ENCODE assay signal across 13 cellular contexts in the genomic region with DNA sequence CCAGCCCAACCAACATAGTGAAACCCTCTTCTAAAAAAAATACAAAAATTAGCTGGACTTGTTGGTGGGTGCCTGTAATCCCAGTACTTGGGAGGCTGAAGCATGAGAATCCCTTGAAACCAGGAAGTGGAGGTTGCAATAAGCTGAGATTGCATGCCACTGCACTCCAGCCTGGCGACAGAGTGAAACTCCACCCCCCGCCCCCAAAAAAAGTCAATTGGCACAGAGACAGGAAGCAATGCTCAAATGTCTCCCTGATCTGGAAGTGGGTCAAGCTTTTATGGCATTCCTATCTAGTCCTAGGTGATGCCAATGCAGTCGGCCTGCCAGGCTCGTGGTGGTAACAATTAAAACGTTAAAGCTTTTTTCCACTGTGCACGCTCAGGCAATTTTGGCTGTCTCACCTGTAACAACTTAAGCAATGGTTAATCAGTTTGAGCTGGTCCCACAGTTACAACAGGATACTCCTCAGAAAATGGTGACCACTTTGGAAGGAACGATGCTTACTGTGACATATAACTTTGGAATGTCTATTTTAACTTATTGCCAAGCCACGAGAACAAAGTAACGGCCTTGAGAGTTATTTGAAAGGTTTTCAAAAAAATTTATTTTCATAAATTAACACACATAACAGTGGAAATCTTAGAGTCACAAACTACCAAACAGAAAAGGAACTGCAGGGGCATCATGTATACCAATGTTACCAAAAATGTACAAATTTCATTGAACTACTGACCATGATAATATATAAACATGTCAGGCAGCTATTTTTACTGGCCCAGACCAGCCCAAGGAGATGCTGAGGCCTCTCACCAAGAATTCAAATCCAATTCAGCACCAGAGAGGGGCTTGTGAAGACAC. TPM values are rescaled to one million over a fixed set of nuclear protein-coding genes. Genes with fewer than 3 reads are reported as not detected.
DNase-seq lines count a peak whose midpoint lies in the region; ATAC-seq and TF ChIP-seq lines count a peak whose summit lies in the region.
"Had no signal": no experiment of that assay in that cellular context is flagged by ENCODE, and none has a peak within 500 bp of the region (broad histone marks: within the 10 kb centered on the region; RNA-seq: fewer than 3 reads in every experiment).

No MANE protein-coding gene starts in this region.

- DNase-seq in Right ventricle myocardium superior (no peak), cardiac septum (ENCODE audit: low spot score) (no peak), brain microvascular endothelial cell (peak; percentile 37), kidney tubule cell (ENCODE audit: low spot score) (peak; percentile 54), CD14-positive monocyte (ENCODE audit: low spot score) (no peak), thyroid gland (no peak), NK-92 (lab: John Stamatoyannopoulos, UW; ENCODE audit: unreplicated experiment) (no peak)
- no peak for DNase-seq in T-helper 2 cell treated with Interferon-gamma antibody and Interleukin-4, amounts not matched to agents 5 μg/mL and 100 μg/mL, for 36 hours (ENCODE audit: low spot score)
- DNase-seq: NCI-H1417 treated with DMSO at 0.1 percent for 48 hours; Peyer's patch; stimulated activated CD4-positive, alpha-beta T cell treated with anti-CD3 and anti-CD28 coated beads, Interleukin-4, amount 100 ng/mL, for 1 hour had no signal

- H3K36me3 ChIP-seq in brain microvascular endothelial cell (replicated peaks): peaks cover 18% of the 10 kb centered on the region
- H3K36me3 ChIP-seq in thyroid gland: peaks cover 8 to 23% of the 10 kb centered on the region in 2 donors

- H3K27me3 ChIP-seq in brain microvascular endothelial cell (replicated peaks): no peaks in the 10 kb centered on the region
- no peaks in the 10 kb centered on the region for H3K27me3 ChIP-seq in thyroid gland
- H3K27me3 ChIP-seq: foreskin keratinocyte, Peyer's patch had no signal

- peaks cover 36 to 44% of the 10 kb centered on the region in 2 donors for H3K36me3 Mint-ChIP-seq in CD14-positive monocyte
- H3K36me3 Mint-ChIP-seq in T-helper 2 cell treated with Interferon-gamma antibody and Interleukin-4, amounts not matched to agents 5 μg/mL and 100 μg/mL, for 36 hours (ENCODE audit: low read depth): peaks cover 34% of the 10 kb centered on the region
- H3K36me3 Mint-ChIP-seq: activated naive CD8-positive, alpha-beta T cell had no signal

- 78 to 80% methylated on average over 9 of the region's 9 CpGs for WGBS in thyroid gland, 2 donors

- H3K4me3 ChIP-seq in brain microvascular endothelial cell (ENCODE audit: low read depth, low read length) (no peak overlapping the region), thyroid gland (replicated peaks in 1 of 3) (no peak overlapping the region)
- H3K4me3 ChIP-seq: Peyer's patch had no signal

- peak; percentile 54 for ATAC-seq in Right ventricle myocardium superior (ENCODE audit: poor library complexity)
- ATAC-seq: foreskin keratinocyte had no signal

- no peak for TF ChIP-seq POLR2A in thyroid gland (IDR thresholded peaks at IDR 0.05)

- H3K4me1 ChIP-seq in thyroid gland: peaks cover 0 to 5% of the 10 kb centered on the region in 2 donors
- H3K4me1 ChIP-seq: Peyer's patch had no signal

- no peaks in the 10 kb centered on the region for H3K9me3 Mint-ChIP-seq in CD14-positive monocyte
- no peaks in the 10 kb centered on the region for H3K9me3 Mint-ChIP-seq in T-helper 2 cell treated with Interferon-gamma antibody and Interleukin-4, amounts not matched to agents 5 μg/mL and 100 μg/mL, for 36 hours

- no peaks in the 10 kb centered on the region for H3K9me3 ChIP-seq in thyroid gland
- H3K9me3 ChIP-seq: Peyer's patch had no signal

- TF ChIP-seq CTCF in brain microvascular endothelial cell (IDR thresholded peaks at IDR 0.05; ENCODE audit: low read depth, low read length, missing control alignments) (no peak), CD14-positive monocyte (IDR thresholded peaks at IDR 0.05) (no peak), thyroid gland (IDR thresholded peaks at IDR 0.05) (no peak)

- H3K4me1 Mint-ChIP-seq in CD14-positive monocyte: peaks cover 20% of the 10 kb centered on the region
- H3K4me1 Mint-ChIP-seq in T-helper 2 cell treated with Interferon-gamma antibody and Interleukin-4, amounts not matched to agents 5 μg/mL and 100 μg/mL, for 36 hours (ENCODE audit: low read depth): peaks cover 6% of the 10 kb centered on the region

- H3K27ac Mint-ChIP-seq in CD14-positive monocyte: peak overlapping the region in 3 of 7 donors; percentile 13 to 70 (median 53)
- H3K27ac Mint-ChIP-seq in T-helper 2 cell treated with Interferon-gamma antibody and Interleukin-4, amounts not matched to agents 5 μg/mL and 100 μg/mL, for 36 hours: no peak overlapping the region
- H3K27ac Mint-ChIP-seq: activated naive CD8-positive, alpha-beta T cell had no signal

- H3K27me3 Mint-ChIP-seq in CD14-positive monocyte (ENCODE audit: low read depth in 3 of 3): no peaks in the 10 kb centered on the region
- no peaks in the 10 kb centered on the region for H3K27me3 Mint-ChIP-seq in T-helper 2 cell treated with Interferon-gamma antibody and Interleukin-4, amounts not matched to agents 5 μg/mL and 100 μg/mL, for 36 hours (ENCODE audit: low read depth)
- H3K27me3 Mint-ChIP-seq: activated naive CD8-positive, alpha-beta T cell had no signal

- H3K4me3 Mint-ChIP-seq in CD14-positive monocyte: no peak overlapping the region
- no peak overlapping the region for H3K4me3 Mint-ChIP-seq in T-helper 2 cell treated with Interferon-gamma antibody and Interleukin-4, amounts not matched to agents 5 μg/mL and 100 μg/mL, for 36 hours
- H3K4me3 Mint-ChIP-seq: activated naive CD8-positive, alpha-beta T cell had no signal

- in situ Hi-C loops in brain microvascular endothelial cell (cut with HindIII; ENCODE audit: low pct_ligation_motif_present, low sequenced_read_pairs): no loop called here

- H3K27ac ChIP-seq in brain microvascular endothelial cell: peak overlapping the region; percentile 51
- no peak overlapping the region for H3K27ac ChIP-seq in thyroid gland
- H3K27ac ChIP-seq: foreskin keratinocyte had no signal

- intact Hi-C loops in Right ventricle myocardium superior (cut with DNase I): no loop called here
- intact Hi-C loops in cardiac septum (cut with DNase I): loop anchor here (5.0 kb wide), 1 partner anchor 71 kb away; the partner anchor contains the start of genes DEPDC5 and PRR14L
- intact Hi-C loops in CD14-positive monocyte (cut with micrococcal nuclease): no loop called here
- intact Hi-C loops in thyroid gland (cut with DNase I): no loop called here

RNA-seq across cellular contexts. Expression of gene PISD, which starts 19.0 kb away (rescaled TPM):
- total RNA-seq in Right ventricle myocardium superior (16.6 TPM), cardiac septum (20.2 TPM), thyroid gland (10 to 100 TPM; 34.5 to 59.0 (median 42.5) TPM)
- 10 to 100 TPM; 38.1 to 45.3 TPM for polyA plus RNA-seq in CD14-positive monocyte

Comparison
In these comparisons a context has a peak if more than half of its experiments do, and no peak if none do; other contexts are left out.
1. DNase-seq: peak in brain microvascular endothelial cell (single experiment) and kidney tubule cell (single experiment); none in Right ventricle myocardium superior (single experiment), cardiac septum (single experiment), CD14-positive monocyte (single experiment), T-helper 2 cell treated with Interferon-gamma antibody and Interleukin-4, amounts not matched to agents 5 μg/mL and 100 μg/mL, for 36 hours (single experiment), thyroid gland (0 of 2) and NK-92 (single experiment).